ENCODE assay signal across 8 cellular contexts in the genomic region with DNA sequence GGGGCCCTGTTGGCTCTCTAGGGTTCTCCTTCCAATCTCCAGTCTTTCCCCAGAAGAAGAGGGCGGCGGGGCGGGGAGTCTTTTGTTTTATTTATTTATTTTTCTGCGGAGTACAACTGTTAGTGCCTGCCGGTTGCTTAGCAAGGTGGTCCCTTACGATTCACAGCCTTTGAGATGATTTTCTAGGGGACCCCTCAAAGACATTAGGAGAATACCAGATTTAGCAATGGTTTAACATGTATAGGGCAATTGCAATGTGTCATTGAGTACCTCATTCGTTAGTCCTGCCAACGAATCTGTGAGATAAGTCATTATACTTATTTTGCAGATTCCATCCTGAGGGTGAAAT. TPM values are rescaled to one million over a fixed set of nuclear protein-coding genes. Genes with fewer than 3 reads are reported as not detected.
A peak's percentile ranks its signal among the peaks of the same experiment; 100 is the strongest.
DNase-seq lines count a peak whose midpoint lies in the region; ATAC-seq and TF ChIP-seq lines count a peak whose summit lies in the region.

No MANE protein-coding gene starts in this region.

- H3K4me3 Mint-ChIP-seq in nephron progenitor cell, result peak overlapping the region; percentile 95

- no peaks in the 10 kb centered on the region for H3K9me3 ChIP-seq in BLaER1 treated with 17β-estradiol and CSF1 and Interleukin-3, amounts not matched to agents 10 nM and 100 nM (replicated peaks in 1 of 11)
- H3K9me3 ChIP-seq in HUES64 (ENCODE audit: insufficient read depth, low read depth, low read length), result no peaks in the 10 kb centered on the region

- no peaks in the 10 kb centered on the region for H3K9me3 Mint-ChIP-seq in nephron progenitor cell

- peaks cover 29 to 35% (median 32%) of the 10 kb centered on the region in 11 experiments for H3K36me3 ChIP-seq in BLaER1 treated with 17β-estradiol and CSF1 and Interleukin-3, amounts not matched to agents 10 nM and 100 nM
- H3K36me3 ChIP-seq in HUES64 (ENCODE audit: insufficient read depth, low read length), result peaks cover 33% of the 10 kb centered on the region

- H3K36me3 Mint-ChIP-seq in nephron progenitor cell (ENCODE audit: low read depth), result peaks cover 16% of the 10 kb centered on the region

- H3K27ac ChIP-seq in BLaER1 treated with 17β-estradiol and CSF1 and Interleukin-3, amounts not matched to agents 10 nM and 100 nM, result peak overlapping the region in 10 of 11 experiments; percentile 75 to 91 (median 82); a peak in 21 of 22 replicates
- peak overlapping the region; percentile 37; the same call in 1 of the 2 replicates for H3K27ac ChIP-seq in HUES64 (ENCODE audit: low read depth, low read length)

- peaks cover 15 to 30% (median 20%) of the 10 kb centered on the region in 10 experiments for H3K4me1 ChIP-seq in BLaER1 treated with 17β-estradiol and CSF1 and Interleukin-3, amounts not matched to agents 10 nM and 100 nM
- H3K4me1 ChIP-seq in HUES64 (ENCODE audit: insufficient read depth, low read length), result peaks cover 27% of the 10 kb centered on the region

- peak overlapping the region; percentile 83 to 95 (median 90); a peak in 21 of 22 replicates for H3K9ac ChIP-seq in BLaER1 treated with 17β-estradiol and CSF1 and Interleukin-3, amounts not matched to agents 10 nM and 100 nM
- peak overlapping the region; percentile 86; the same call in 1 of the 2 replicates for H3K9ac ChIP-seq in HUES64 (ENCODE audit: low read depth, low read length)

- peak overlapping the region; percentile 98 for H3K27ac Mint-ChIP-seq in nephron progenitor cell

- peak overlapping the region; percentile 71 to 96 (median 88) for H3K4me2 ChIP-seq in BLaER1 treated with 17β-estradiol and CSF1 and Interleukin-3, amounts not matched to agents 10 nM and 100 nM

- DNase-seq in choroid plexus epithelial cell (ENCODE audit: low read depth) (no peak), nephron progenitor cell (no peak), SHP77 (lab: John Stamatoyannopoulos, UW) (no peak), anterior cingulate cortex (lab: John Stamatoyannopoulos, UW) (no peak), SKM-1 treated with dmso at 0.1 percent for 144 hours (lab: John Stamatoyannopoulos, UW; ENCODE audit: unreplicated experiment) (no peak)

- H3K4me3 ChIP-seq in BLaER1 treated with 17β-estradiol and CSF1 and Interleukin-3, amounts not matched to agents 10 nM and 100 nM, result peak overlapping the region; percentile 80 to 99 (median 88)
- H3K4me3 ChIP-seq in HUES64 (ENCODE audit: low read length), result peak overlapping the region; percentile 83
- H3K4me3 ChIP-seq in choroid plexus epithelial cell (ENCODE audit: low read depth, low read length), result peak overlapping the region; percentile 99

- peaks cover 27% of the 10 kb centered on the region for H3K4me1 Mint-ChIP-seq in nephron progenitor cell

- peaks cover 0 to 10% (median 0%) of the 10 kb centered on the region in 11 experiments; a peak in 2 of 22 replicates for H4K20me1 ChIP-seq in BLaER1 treated with 17β-estradiol and CSF1 and Interleukin-3, amounts not matched to agents 10 nM and 100 nM

- no peaks in the 10 kb centered on the region for H3K27me3 Mint-ChIP-seq in nephron progenitor cell (ENCODE audit: low read depth, poor library complexity)

- no peak for ATAC-seq in GM21381 (IDR thresholded peaks at IDR 0.05; ENCODE audit: unreplicated experiment)

- WGBS in HUES64, result 22% methylated on average over 8 of the region's 8 CpGs

- no peak for TF ChIP-seq CTCF in choroid plexus epithelial cell (conservative IDR thresholded peaks at IDR 0.05; ENCODE audit: low read depth, low read length)
- no peak for TF ChIP-seq CTCF in nephron progenitor cell (IDR thresholded peaks at IDR 0.05)

- H3K27me3 ChIP-seq in BLaER1 treated with 17β-estradiol and CSF1 and Interleukin-3, amounts not matched to agents 10 nM and 100 nM, result no peaks in the 10 kb centered on the region
- H3K27me3 ChIP-seq in HUES64 (ENCODE audit: insufficient read depth, low read length), result no peaks in the 10 kb centered on the region

RNA-seq across cellular contexts. Expression of a gene that starts 0.3 kb away (rescaled TPM):
- polyA plus RNA-seq in HUES64 (2013, experiment 1 of 2), result 61.7 TPM
- polyA plus RNA-seq in HUES64 (2013, experiment 2 of 2), result 59.8 TPM

RNA-seq across cellular contexts. Expression of a gene that starts 34.4 kb away (rescaled TPM):
- not detected for polyA plus RNA-seq in HUES64 (2013, experiment 1 of 2)
- polyA plus RNA-seq in HUES64 (2013, experiment 2 of 2), result not detected

RNA-seq across cellular contexts. Expression of a gene that starts 55.4 kb away (rescaled TPM):
- polyA plus RNA-seq in HUES64 (2013, experiment 1 of 2), result not detected
- polyA plus RNA-seq in HUES64 (2013, experiment 2 of 2), result not detected

RNA-seq across cellular contexts. Expression of a gene that starts 55.7 kb away (rescaled TPM):
- polyA plus RNA-seq in HUES64 (2013, experiment 1 of 2), result 29.8 TPM
- polyA plus RNA-seq in HUES64 (2013, experiment 2 of 2), result 30.2 TPM
